1 cellular context compared by ENCODE assay signal in genomic region chr15:52078197-52078875, GRCh38.
A peak's percentile ranks its signal among the peaks of the same experiment; 100 is the strongest.
TF ChIP-seq lines count a peak whose summit lies in the region.

No MANE protein-coding gene starts in this region.

TF ChIP-seq in K562, 482 proteins besides CTCF, POLR2A, EP300 and RAD21:
- TF ChIP-seq NFYB (IDR thresholded peaks at IDR 0.05; ENCODE audit: extremely low read depth, insufficient read length) (no peak), ZC3H4 (CRISPR knock-in tag; IDR thresholded peaks at IDR 0.05; ENCODE audit: borderline replicate concordance) (0 out of 2 replicates have a peak, but pooled peaks have one; percentile 32), STAG1 (CRISPR knock-in tag; IDR thresholded peaks at IDR 0.05; ENCODE audit: borderline replicate concordance) (0 out of 2 replicates have a peak, but pooled peaks have one; percentile 22)
TF ChIP-seq in K562: peak in this region for 2.
